In genomic region chr17:10114931-10115535, GRCh38 we compare ENCODE assay signal across 8 cellular contexts.
DNase-seq lines count a peak whose midpoint lies in the region; ATAC-seq and TF ChIP-seq lines count a peak whose summit lies in the region.

No MANE protein-coding gene starts in this region.

- no peak for TF ChIP-seq RAD21 in HCT116 (IDR thresholded peaks at IDR 0.05; ENCODE audit: low read depth)

- POLR2A ChIA-PET in BJ (lab: Charles Lee) (interaction anchor here (1.0 kb wide), 1 partner anchor 16 kb away, joined by 6 read pairs; no protein-coding TSS in a partner anchor), HCT116 (lab: Charles Lee) (no interaction called here)

- intact Hi-C loops in HCT116 (cut with micrococcal nuclease): no loop called here
- intact Hi-C loops in heart left ventricle (cut with DNase I): loop anchor here in 3 of 10 donors (5.0 to 10.0 kb wide), 3 partner anchors 80 to 177 kb away; partner anchors contain the start of gene GAS7 (in 3 of the 3)

- H3K4me3 ChIP-seq in BJ (ENCODE audit: low read depth, low read length) (no peak overlapping the region), HCT116 (replicated peaks in 1 of 2; ENCODE audit: low read depth in 1 of 2, low read length in 2 of 2) (peak overlapping the region; percentile 6 to 35), heart left ventricle (peak overlapping the region in 10 of 12 donors; percentile 3 to 45 (median 28)), retinal pigment epithelial cell (ENCODE audit: low read length) (peak overlapping the region; percentile 29), HAP-1 (no peak overlapping the region)

- RAD21 ChIA-PET in HCT116 (lab: Charles Lee; ENCODE audit: low non-redundant PET in 1 of 2, low total read pairs in 2 of 2, uncharacterized antibody in 2 of 2, unreplicated experiment in 2 of 2): interaction anchor here in 1 of 2 experiments (0.5 kb wide), 1 partner anchor 29 kb away, joined by 3 read pairs; no protein-coding TSS in a partner anchor

- H3K27ac ChIP-seq in HCT116 (ENCODE audit: low read depth, low read length) (peak overlapping the region; percentile 49; the same call in 1 of the 2 replicates), heart left ventricle (peak overlapping the region; percentile 72 to 96 (median 92))

- no peaks in the 10 kb centered on the region for H4K20me1 ChIP-seq in HCT116 (ENCODE audit: insufficient read depth)

- CTCF ChIA-PET in BJ (lab: Yijun Ruan, JAX) (interaction anchor here (0.8 to 1.6 kb wide), 3 partner anchors 13 to 503 kb away, joined by 3 to 4 read pairs (median 3); no protein-coding TSS in a partner anchor), HCT116 (lab: Charles Lee) (no interaction called here)

- in situ Hi-C loops in HAP-1 (cut with MboI; ENCODE audit: low sequenced_read_pairs): no loop called here

- H3K27me3 ChIP-seq in BJ (ENCODE audit: control insufficient read depth, insufficient read depth, low read length) (no peaks in the 10 kb centered on the region; the same call in none of the 2 replicates), HCT116 (ENCODE audit: insufficient read depth, low read length) (no peaks in the 10 kb centered on the region), heart left ventricle (no peaks in the 10 kb centered on the region), HAP-1 (ENCODE audit: low read depth) (no peaks in the 10 kb centered on the region)

- no peak for TF ChIP-seq CTCF in BJ (IDR thresholded peaks at IDR 0.05; ENCODE audit: insufficient read depth, low read depth, low read length)
- no peak for TF ChIP-seq CTCF in HCT116 (IDR thresholded peaks at IDR 0.05 in 2 of 3, conservative IDR thresholded peaks at IDR 0.05 in 1 of 3; ENCODE audit: borderline replicate concordance in 1 of 3, insufficient read depth in 1 of 3, low read depth in 2 of 3, low read length in 2 of 3)
- no peak for TF ChIP-seq CTCF in heart left ventricle (IDR thresholded peaks at IDR 0.05)
- TF ChIP-seq CTCF in retinal pigment epithelial cell (conservative IDR thresholded peaks at IDR 0.05; ENCODE audit: low read depth, low read length): no peak

- H3K36me3 ChIP-seq in BJ (ENCODE audit: control insufficient read depth, insufficient read depth, low read length): no peaks in the 10 kb centered on the region
- H3K36me3 ChIP-seq in HCT116 (ENCODE audit: control insufficient read depth in 1 of 2, insufficient read depth in 2 of 2, low read length in 2 of 2): no peaks in the 10 kb centered on the region
- no peaks in the 10 kb centered on the region for H3K36me3 ChIP-seq in heart left ventricle
- H3K36me3 ChIP-seq in HAP-1 (replicated peaks): no peaks in the 10 kb centered on the region

- no peaks in the 10 kb centered on the region for H3K79me2 ChIP-seq in HCT116 (ENCODE audit: insufficient read depth, low read length)

- ATAC-seq in HCT116: peak; percentile 57
- ATAC-seq in activated naive CD4-positive, alpha-beta T cell treated with anti-CD3 and anti-CD28 coated beads, Interleukin-2, amount 50 U/mL, for 72 hours: peak; percentile 79 to 84
- peak; percentile 77 to 91 (median 91) for ATAC-seq in heart left ventricle
- ATAC-seq in HG03439 (IDR thresholded peaks at IDR 0.05; ENCODE audit: unreplicated experiment): no peak

- H3K9me3 Mint-ChIP-seq in activated naive CD4-positive, alpha-beta T cell treated with anti-CD3 and anti-CD28 coated beads, Interleukin-2, amount 50 U/mL, for 72 hours: peaks cover 0 to 3% of the 10 kb centered on the region in 2 donors

- WGBS in heart left ventricle, 4 donors: 8 to 13% (median 8%) methylated on average over 11 of the region's 11 CpGs

- no peaks in the 10 kb centered on the region for H3K9me3 ChIP-seq in HCT116 (ENCODE audit: control insufficient read depth in 1 of 2, insufficient read depth in 1 of 2, low read depth in 1 of 2, low read length in 2 of 2)
- no peaks in the 10 kb centered on the region for H3K9me3 ChIP-seq in heart left ventricle
- no peaks in the 10 kb centered on the region for H3K9me3 ChIP-seq in HAP-1

- no peak overlapping the region for H3K27ac Mint-ChIP-seq in activated naive CD4-positive, alpha-beta T cell treated with anti-CD3 and anti-CD28 coated beads, Interleukin-2, amount 50 U/mL, for 72 hours

- H3K4me1 ChIP-seq in HCT116 (ENCODE audit: control insufficient read depth in 1 of 2, insufficient read depth in 2 of 2, low read length in 2 of 2): peaks cover 53 to 62% of the 10 kb centered on the region in 2 experiments
- peaks cover 0 to 80% (median 45%) of the 10 kb centered on the region in 12 donors for H3K4me1 ChIP-seq in heart left ventricle
- H3K4me1 ChIP-seq in HAP-1: no peaks in the 10 kb centered on the region

- BruUV-seq in HCT116 (replicated peaks; lab: Mats Ljungman, UMichigan): no TSS peak

- TF ChIP-seq POLR2A in HCT116 (IDR thresholded peaks at IDR 0.05; ENCODE audit: borderline replicate concordance, extremely low read depth, insufficient read depth, insufficient read length): no peak
- no peak for TF ChIP-seq POLR2A in heart left ventricle (IDR thresholded peaks at IDR 0.05)

- H3K36me3 Mint-ChIP-seq in activated naive CD4-positive, alpha-beta T cell treated with anti-CD3 and anti-CD28 coated beads, Interleukin-2, amount 50 U/mL, for 72 hours: no peaks in the 10 kb centered on the region

- peak; percentile 95 for DNase-seq in BJ (ENCODE audit: low read depth)
- DNase-seq in HCT116 (ENCODE audit: low read depth, low spot score): no peak
- peak; percentile 98 for DNase-seq in RPMI7951 (ENCODE audit: low read depth)
- DNase-seq in activated naive CD4-positive, alpha-beta T cell treated with anti-CD3 and anti-CD28 coated beads, Interleukin-2, amount 50 U/mL, for 72 hours (ENCODE audit: low spot score in 2 of 2): peak in 1 of 2 donors; percentile 65
- DNase-seq in heart left ventricle: peak; percentile 91 to 96 (median 94)
- DNase-seq in retinal pigment epithelial cell (ENCODE audit: low read depth): peak; percentile 92
- DNase-seq in HAP-1 (ENCODE audit: low spot score in 2 of 2): no peak

- peak overlapping the region; percentile 9; the same call in 1 of the 2 replicates for H3K9ac ChIP-seq in HCT116 (ENCODE audit: low read length)

- H3K4me2 ChIP-seq in HCT116 (ENCODE audit: low read length): peak overlapping the region; percentile 73

- H2AFZ ChIP-seq in HCT116 (ENCODE audit: low read depth, low read length, poor library complexity, severe bottlenecking): peak overlapping the region; percentile 2

- H3K9me2 ChIP-seq in HCT116 (ENCODE audit: insufficient read depth): no peaks in the 10 kb centered on the region

TF ChIP-seq in HCT116, 20 proteins besides CTCF, POLR2A, EP300 and RAD21:
- peak; percentile 64 for TF ChIP-seq FOSL1 (IDR thresholded peaks at IDR 0.05; ENCODE audit: low read depth)
- no peak for TF ChIP-seq ZFX (IDR thresholded peaks at IDR 0.05)
- no peak for TF ChIP-seq TCF7L2 (IDR thresholded peaks at IDR 0.05; ENCODE audit: borderline replicate concordance, extremely low read depth, insufficient read depth, insufficient read length)
- no peak for TF ChIP-seq SIN3A (IDR thresholded peaks at IDR 0.05; ENCODE audit: low read depth)
- no peak for TF ChIP-seq SP1 (IDR thresholded peaks at IDR 0.05; ENCODE audit: low read depth)
- TF ChIP-seq EZH2phosphoT487 (IDR thresholded peaks at IDR 0.05; ENCODE audit: borderline replicate concordance): no peak
- no peak for TF ChIP-seq SRF (IDR thresholded peaks at IDR 0.05; ENCODE audit: low read depth)
- no peak for TF ChIP-seq MAX (IDR thresholded peaks at IDR 0.05)
- no peak for TF ChIP-seq EZH2 (IDR thresholded peaks at IDR 0.05)
- no peak for TF ChIP-seq ELF1 (IDR thresholded peaks at IDR 0.05; ENCODE audit: borderline replicate concordance, low read depth)
- TF ChIP-seq POLR2AphosphoS5 (IDR thresholded peaks at IDR 0.05; ENCODE audit: low read depth, low read length): no peak
- TF ChIP-seq, protein P1, sequence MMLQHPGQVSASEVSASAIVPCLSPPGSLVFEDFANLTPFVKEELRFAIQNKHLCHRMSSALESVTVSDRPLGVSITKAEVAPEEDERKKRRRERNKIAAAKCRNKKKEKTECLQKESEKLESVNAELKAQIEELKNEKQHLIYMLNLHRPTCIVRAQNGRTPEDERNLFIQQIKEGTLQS (IDR thresholded peaks at IDR 0.05): no peak
- TF ChIP-seq YY1 (IDR thresholded peaks at IDR 0.05; ENCODE audit: extremely low read depth, insufficient replicate concordance, low read depth, low read length): no peak
- TF ChIP-seq ZBTB33 (IDR thresholded peaks at IDR 0.05; ENCODE audit: extremely low read depth, insufficient replicate concordance, low read length): no peak
- no peak for TF ChIP-seq ZNF274 (IDR thresholded peaks at IDR 0.05; ENCODE audit: low read depth, low read length)
- TF ChIP-seq EGR1 (IDR thresholded peaks at IDR 0.05; ENCODE audit: low read depth): no peak
- peak; percentile 77 for TF ChIP-seq JUND (IDR thresholded peaks at IDR 0.05)
- peak; percentile 99 for TF ChIP-seq CEBPB (IDR thresholded peaks at IDR 0.05; ENCODE audit: low read depth)

Comparison
In these comparisons a context has a peak if more than half of its experiments do, and no peak if none do; other contexts are left out.
1. DNase-seq: peak in BJ (single experiment), RPMI7951 (single experiment), heart left ventricle (5 of 5) and retinal pigment epithelial cell (single experiment); none in HCT116 (single experiment) and HAP-1 (0 of 2).
2. H3K4me3 ChIP-seq: peak in HCT116 (2 of 2), heart left ventricle (10 of 12) and retinal pigment epithelial cell (single experiment); none in BJ (single experiment) and HAP-1 (single experiment).